16 cellular contexts compared by ENCODE assay signal in genomic region chr15:82914396-82914795, GRCh38. TPM values are rescaled to one million over a fixed set of nuclear protein-coding genes. Genes with fewer than 3 reads are reported as not detected.
DNase-seq lines count a peak whose midpoint lies in the region; ATAC-seq, FAIRE-seq and TF ChIP-seq lines count a peak whose summit lies in the region.
"Had no signal": no experiment of that assay in that cellular context is flagged by ENCODE, and none has a peak within 500 bp of the region (broad histone marks: within the 10 kb centered on the region; RNA-seq: fewer than 3 reads in every experiment).

No MANE protein-coding gene starts in this region.

- no TSS peak for BruUV-seq in HepG2 (replicated peaks; lab: Mats Ljungman, UMichigan)

- 19% methylated on average over 2 of the region's 2 CpGs for WGBS in HepG2 (ENCODE audit: low lambda C conversion rate)

- no peaks in the 10 kb centered on the region for H3F3A ChIP-seq in neural progenitor cell (ENCODE audit: low read depth)

- H3K79me2 ChIP-seq in HepG2 (ENCODE audit: insufficient read depth, low read length) (no peaks in the 10 kb centered on the region), neural progenitor cell (ENCODE audit: low read depth) (no peaks in the 10 kb centered on the region)

- CTCF ChIA-PET in HepG2 (lab: Yijun Ruan, JAX; ENCODE audit: low intra/inter-chr PET ratio, low total read pairs) = no interaction called here
- CTCF ChIA-PET in activated CD4-positive, alpha-beta memory T cell treated with anti-CD3 and anti-CD28 coated beads, Interleukin-2, amount 10 ng/mL, durations not matched to agents 7 days and 5 days (lab: Charles Lee) = no interaction called here

- POLR2A ChIA-PET in HepG2 (lab: Yijun Ruan, JAX) = interaction anchor here (1.0 to 1.6 kb wide), 3 partner anchors 44 to 71 kb away, joined by 3 to 5 read pairs (median 3); partner anchors contain the start of gene RAMAC
- POLR2A ChIA-PET in activated CD4-positive, alpha-beta memory T cell treated with anti-CD3 and anti-CD28 coated beads, Interleukin-2, amount 10 ng/mL, durations not matched to agents 7 days and 5 days (lab: Charles Lee) = no interaction called here

- no peak for TF ChIP-seq EP300 in HepG2 (IDR thresholded peaks at IDR 0.05; ENCODE audit: low read depth in 2 of 2, low read length in 2 of 2)
- TF ChIP-seq EP300 in HepG2 (CRISPR knock-in tag; IDR thresholded peaks at IDR 0.05; ENCODE audit: borderline replicate concordance) = no peak

- H2AFZ ChIP-seq in HepG2 (ENCODE audit: low read length) (no peak overlapping the region), neural progenitor cell (replicated peaks) (no peak overlapping the region)

- no peak overlapping the region for H3K4me3 Mint-ChIP-seq in neural progenitor cell
- H3K4me3 Mint-ChIP-seq in activated CD4-positive, alpha-beta memory T cell treated with anti-CD3 and anti-CD28 coated beads, Interleukin-2, amount 10 ng/mL, durations not matched to agents 7 days and 5 days = no peak overlapping the region
- H3K4me3 Mint-ChIP-seq: CD8-positive, alpha-beta T cell; H9 had no signal

- H3K27ac ChIP-seq in VCaP (peak overlapping the region; percentile 100), HepG2 (ENCODE audit: extremely low read length, insufficient read depth, low read length) (no peak overlapping the region), neural progenitor cell (no peak overlapping the region)
- H3K27ac ChIP-seq: BLaER1 had no signal

- H3K9me3 ChIP-seq in HepG2 (ENCODE audit: low read length) (peaks cover under 1% of the 10 kb centered on the region; the same call in 1 of the 2 replicates), neural progenitor cell (ENCODE audit: low read depth) (no peaks in the 10 kb centered on the region)

- no peak for TF ChIP-seq RAD21 in HepG2 (CRISPR knock-in tag; IDR thresholded peaks at IDR 0.05)

- intact Hi-C loops in HepG2 (cut with micrococcal nuclease; ENCODE audit: unreplicated experiment) = no loop called here
- intact Hi-C loops in Right ventricle myocardium inferior (cut with DNase I) = loop anchor here (10.0 kb wide), 1 partner anchor 60 kb away; no protein-coding TSS in a partner anchor

- FAIRE-seq in HepG2 (lab: Jason Lieb, UNC) = no peak
- FAIRE-seq: G401.6, GM12891 had no signal

- peak overlapping the region; percentile 26 for H3K27ac Mint-ChIP-seq in neural progenitor cell
- no peak overlapping the region for H3K27ac Mint-ChIP-seq in activated CD4-positive, alpha-beta memory T cell treated with anti-CD3 and anti-CD28 coated beads, Interleukin-2, amount 10 ng/mL, durations not matched to agents 7 days and 5 days
- H3K27ac Mint-ChIP-seq: CD8-positive, alpha-beta T cell had no signal

- H3K36me3 Mint-ChIP-seq in neural progenitor cell = peaks cover 1% of the 10 kb centered on the region
- no peaks in the 10 kb centered on the region for H3K36me3 Mint-ChIP-seq in activated CD4-positive, alpha-beta memory T cell treated with anti-CD3 and anti-CD28 coated beads, Interleukin-2, amount 10 ng/mL, durations not matched to agents 7 days and 5 days (ENCODE audit: low read depth)
- H3K36me3 Mint-ChIP-seq: CD8-positive, alpha-beta T cell had no signal

- no peak overlapping the region for H3K4me3 ChIP-seq in HepG2 (replicated peaks in 1 of 3; ENCODE audit: insufficient read depth in 1 of 3, low read depth in 2 of 3, low read length in 3 of 3)
- H3K4me3 ChIP-seq in neural progenitor cell = no peak overlapping the region
- H3K4me3 ChIP-seq: BLaER1 had no signal

- H3K27me3 ChIP-seq in HepG2 (ENCODE audit: control insufficient read depth in 1 of 2, insufficient read depth in 2 of 2, low read length in 2 of 2) = no peaks in the 10 kb centered on the region
- H3K27me3 ChIP-seq in neural progenitor cell = no peaks in the 10 kb centered on the region
- H3K27me3 ChIP-seq: BLaER1 had no signal

- no peak for TF ChIP-seq POLR2A in HepG2 (IDR thresholded peaks at IDR 0.05; ENCODE audit: insufficient read depth in 1 of 2, low read depth in 2 of 2, low read length in 2 of 2)

- H3K4me1 Mint-ChIP-seq in neural progenitor cell = peaks cover 3% of the 10 kb centered on the region
- H3K4me1 Mint-ChIP-seq in activated CD4-positive, alpha-beta memory T cell treated with anti-CD3 and anti-CD28 coated beads, Interleukin-2, amount 10 ng/mL, durations not matched to agents 7 days and 5 days = no peaks in the 10 kb centered on the region
- H3K4me1 Mint-ChIP-seq: H9 had no signal

- H3K9ac ChIP-seq in HepG2 (ENCODE audit: insufficient read depth, low read depth, low read length) (no peak overlapping the region), neural progenitor cell (no peak overlapping the region)
- H3K9ac ChIP-seq: BLaER1 had no signal

- no peak for DNase-seq in HepG2 (ENCODE audit: low spot score)
- no peak for DNase-seq in neural progenitor cell (ENCODE audit: low spot score)
- no peak for DNase-seq in COR-L47 (lab: John Stamatoyannopoulos, UW)
- DNase-seq in activated CD4-positive, alpha-beta memory T cell treated with anti-CD3 and anti-CD28 coated beads, Interleukin-2, amount 10 ng/mL, durations not matched to agents 7 days and 5 days = no peak
- DNase-seq in Right ventricle myocardium inferior (ENCODE audit: missing footprints) = no peak
- no peak for DNase-seq in H4 (ENCODE audit: low spot score)
- DNase-seq: 8988T; CD8-positive, alpha-beta T cell; DMS 273 treated with DMSO at 0.1 percent for 48 hours; DMS53; GOT3; H9 had no signal

- H4K20me1 ChIP-seq in HepG2 (ENCODE audit: insufficient read depth, low read length) (no peaks in the 10 kb centered on the region), neural progenitor cell (ENCODE audit: low read depth) (no peaks in the 10 kb centered on the region)
- H4K20me1 ChIP-seq: BLaER1 had no signal

- H3K4me2 ChIP-seq in HepG2 (ENCODE audit: low read depth, low read length) = no peak overlapping the region
- H3K4me2 ChIP-seq in neural progenitor cell = no peak overlapping the region
- H3K4me2 ChIP-seq: BLaER1 had no signal

- TF ChIP-seq CTCF in VCaP (conservative IDR thresholded peaks at IDR 0.05) = no peak
- TF ChIP-seq CTCF in HepG2 (CRISPR knock-in tag; IDR thresholded peaks at IDR 0.05) = no peak
- TF ChIP-seq CTCF in neural progenitor cell (IDR thresholded peaks at IDR 0.05) = no peak

- peaks cover 42% of the 10 kb centered on the region for H3K4me1 ChIP-seq in HepG2 (ENCODE audit: insufficient read depth, low read length)
- no peaks in the 10 kb centered on the region for H3K4me1 ChIP-seq in neural progenitor cell

- ATAC-seq in HepG2 = no peak
- no peak for ATAC-seq in Right ventricle myocardium inferior
- ATAC-seq: CD8-positive, alpha-beta T cell had no signal

- in situ Hi-C loops in HepG2 (cut with HindIII; ENCODE audit: extremely low pct_ligation_motif_present, low pct_unique_long_range_greater_than_20kb) = no loop called here

- peaks cover 5% of the 10 kb centered on the region for H3K27me3 Mint-ChIP-seq in neural progenitor cell (ENCODE audit: insufficient read depth, low read depth)
- H3K27me3 Mint-ChIP-seq in activated CD4-positive, alpha-beta memory T cell treated with anti-CD3 and anti-CD28 coated beads, Interleukin-2, amount 10 ng/mL, durations not matched to agents 7 days and 5 days = peaks cover 8% of the 10 kb centered on the region

- peaks cover 2% of the 10 kb centered on the region for H3K9me3 Mint-ChIP-seq in neural progenitor cell
- H3K9me3 Mint-ChIP-seq in activated CD4-positive, alpha-beta memory T cell treated with anti-CD3 and anti-CD28 coated beads, Interleukin-2, amount 10 ng/mL, durations not matched to agents 7 days and 5 days = peaks cover under 1% of the 10 kb centered on the region

- H3K36me3 ChIP-seq in HepG2 (replicated peaks in 1 of 2; ENCODE audit: control insufficient read depth in 1 of 2, insufficient read depth in 2 of 2, low read length in 2 of 2) (no peaks in the 10 kb centered on the region), neural progenitor cell (no peaks in the 10 kb centered on the region)
- H3K36me3 ChIP-seq: BLaER1 had no signal

TF ChIP-seq in HepG2, 621 proteins besides CTCF, POLR2A, EP300 and RAD21 (continues in another document):
- no peak for TF ChIP-seq PAF1 (CRISPR knock-in tag; IDR thresholded peaks at IDR 0.05)
- TF ChIP-seq TSC22D2 (CRISPR knock-in tag; IDR thresholded peaks at IDR 0.05; ENCODE audit: borderline replicate concordance) = no peak
- TF ChIP-seq ATF7-NPFF (CRISPR knock-in tag; IDR thresholded peaks at IDR 0.05; ENCODE audit: low read depth) = no peak
- no peak for TF ChIP-seq ZNF138 (CRISPR knock-in tag; IDR thresholded peaks at IDR 0.05; ENCODE audit: low read depth)
- peak; percentile 64 for TF ChIP-seq CEBPG (CRISPR knock-in tag; IDR thresholded peaks at IDR 0.05)
- no peak for TF ChIP-seq SOX6 (IDR thresholded peaks at IDR 0.05)
- no peak for TF ChIP-seq SOX6 (CRISPR knock-in tag; IDR thresholded peaks at IDR 0.05)

RNA-seq across cellular contexts. Expression of gene HOMER2, which starts 38.1 kb away (rescaled TPM):
- total RNA-seq in HepG2 (2016; rRNA removed; fragmentation: Illumina TruSeq; extraction: Trizol) (13.3 and 14.1 TPM in 2 replicates), neural progenitor cell (ENCODE audit: low replicate concordance) (25.4 and 259 TPM in 2 replicates), Right ventricle myocardium inferior (53.7 TPM)
- total RNA-seq in HepG2 (2016; cell fraction: cytosol; rRNA removed; fragmentation: Illumina TruSeq; extraction: Trizol; ENCODE audit: low read depth) = 18.1 and 20.2 TPM in 2 replicates
- total RNA-seq in HepG2 (2016; cell fraction: insoluble cytoplasmic fraction; rRNA removed; fragmentation: Illumina TruSeq; extraction: Trizol) = 13.6 and 13.7 TPM in 2 replicates
- 29.6 and 30.6 TPM in 2 replicates for total RNA-seq in HepG2 (2016; cell fraction: membrane; rRNA removed; fragmentation: Illumina TruSeq; extraction: Trizol)
- total RNA-seq in HepG2 (2016; cell fraction: nucleus; rRNA removed; fragmentation: Illumina TruSeq; extraction: Trizol) = 10.4 and 11.0 TPM in 2 replicates
- 12.9 and 15.7 TPM in 2 replicates for polyA plus RNA-seq in HepG2 (2011; rRNA removed)
- polyA plus RNA-seq in HepG2 (2011; cell fraction: cytosol; rRNA removed) = 8.1 and 12.6 TPM in 2 replicates
- polyA plus RNA-seq in HepG2 (2011; cell fraction: nucleus; rRNA removed) = 11.2 and 12.7 TPM in 2 replicates
- polyA plus RNA-seq in HepG2 (2012) = 11.2 and 11.8 TPM in 2 replicates
- 27.4 and 28.8 TPM in 2 replicates for polyA plus RNA-seq in HepG2 (2016; cell fraction: cytosol; fragmentation: Illumina TruSeq; extraction: Trizol; ENCODE audit: low read depth)
- polyA plus RNA-seq in HepG2 (2016; cell fraction: insoluble cytoplasmic fraction; fragmentation: Illumina TruSeq; extraction: Trizol; ENCODE audit: low read depth) = 11.1 and 15.6 TPM in 2 replicates
- 34.5 and 36.2 TPM in 2 replicates for polyA plus RNA-seq in HepG2 (2016; cell fraction: membrane; fragmentation: Illumina TruSeq; extraction: Trizol; ENCODE audit: low read depth)
- 14.6 and 15.4 TPM in 2 replicates for polyA plus RNA-seq in HepG2 (2016; cell fraction: nucleus; fragmentation: Illumina TruSeq; extraction: Trizol; ENCODE audit: insufficient read depth, low read depth)
- polyA minus RNA-seq in HepG2 (2011; rRNA and poly(A)+ RNA removed; ENCODE audit: low replicate concordance) = 14.3 and 25.3 TPM in 2 replicates
- polyA minus RNA-seq in HepG2 (2011; cell fraction: cytosol; rRNA and poly(A)+ RNA removed) = 12.7 and 18.6 TPM in 2 replicates
- polyA minus RNA-seq in HepG2 (2011; cell fraction: nucleus; rRNA and poly(A)+ RNA removed) = 33.9 and 36.8 TPM in 2 replicates
- 10 to 100 TPM; 20.0 to 26.0 TPM for total RNA-seq in activated CD4-positive, alpha-beta memory T cell treated with anti-CD3 and anti-CD28 coated beads, Interleukin-2, amount 10 ng/mL, durations not matched to agents 7 days and 5 days
- 16.0 and 25.2 TPM in 2 replicates for total RNA-seq in H4 (2014; rRNA removed; shearing (Covaris generic))
